In genomic region chr3:112365035-112365434, GRCh38 we compare ENCODE assay signal across 14 cellular contexts. TPM values are rescaled to one million over a fixed set of nuclear protein-coding genes. Genes with fewer than 3 reads are reported as not detected.
DNase-seq lines count a peak whose midpoint lies in the region; ATAC-seq, FAIRE-seq and TF ChIP-seq lines count a peak whose summit lies in the region.
"Had no signal": no experiment of that assay in that cellular context is flagged by ENCODE, and none has a peak within 500 bp of the region (broad histone marks: within the 10 kb centered on the region; RNA-seq: fewer than 3 reads in every experiment).

No MANE protein-coding gene starts in this region.

- H3K9me3 ChIP-seq in A549 (no peaks in the 10 kb centered on the region), hepatocyte (ENCODE audit: low read depth) (no peaks in the 10 kb centered on the region), Caco-2 (no peaks in the 10 kb centered on the region), body of pancreas (no peaks in the 10 kb centered on the region)
- H3K9me3 ChIP-seq: BLaER1 had no signal

- WGBS in A549 (ENCODE audit: missing lambda C conversion rate) = 3% methylated on average over 2 of the region's 2 CpGs
- 80% methylated on average over 2 of the region's 2 CpGs for WGBS in hepatocyte (ENCODE audit: low lambda C conversion rate, missing lambda C conversion rate)
- WGBS in body of pancreas, 2 donors = 45 to 60% methylated on average over 2 of the region's 2 CpGs

- H3K4me1 Mint-ChIP-seq in Caco-2 (ENCODE audit: low read depth, unreplicated experiment) = peaks cover 12% of the 10 kb centered on the region

- no peaks in the 10 kb centered on the region for H3K9me3 Mint-ChIP-seq in Caco-2 (ENCODE audit: unreplicated experiment)
- H3K9me3 Mint-ChIP-seq: immature natural killer cell had no signal

- no peak for DNase-seq in A549 (ENCODE audit: low read depth in 1 of 2, low spot score in 1 of 2)
- no peak for DNase-seq in hepatocyte (ENCODE audit: low spot score)
- DNase-seq in DMS153 (lab: John Stamatoyannopoulos, UW) = no peak
- DNase-seq in Caco-2 = no peak
- DNase-seq in NCI-H1417 (lab: John Stamatoyannopoulos, UW) = no peak
- DNase-seq in body of pancreas = no peak
- DNase-seq: activated T-cell treated with anti-CD3 and anti-CD28 coated beads, Interleukin-2, amount 50 U/mL, for 1 hour; GF-D8; immature natural killer cell; small intestine had no signal

- no peak for TF ChIP-seq POLR2A in A549 (IDR thresholded peaks at IDR 0.05; ENCODE audit: low read length)
- TF ChIP-seq POLR2A in body of pancreas (IDR thresholded peaks at IDR 0.05) = no peak

- H3K27me3 ChIP-seq in KMS-11 (ENCODE audit: insufficient read depth, low read depth) = no peaks in the 10 kb centered on the region
- no peaks in the 10 kb centered on the region for H3K27me3 ChIP-seq in hepatocyte
- H3K27me3 ChIP-seq in Caco-2 (replicated peaks; ENCODE audit: control insufficient read depth, insufficient read depth, low read length) = no peaks in the 10 kb centered on the region; the same call in 1 of the 2 replicates
- H3K27me3 ChIP-seq in body of pancreas = no peaks in the 10 kb centered on the region
- H3K27me3 ChIP-seq: BLaER1 had no signal

- H3K27ac Mint-ChIP-seq in Caco-2 (ENCODE audit: unreplicated experiment) = no peak overlapping the region

- H3K4me3 ChIP-seq in A549 = no peak overlapping the region
- peak overlapping the region; percentile 71 for H3K4me3 ChIP-seq in KMS-11 (IDR thresholded peaks at IDR 0.05; ENCODE audit: insufficient read depth, low read depth, low read length)
- no peak overlapping the region for H3K4me3 ChIP-seq in hepatocyte
- H3K4me3 ChIP-seq in Caco-2 (ENCODE audit: low read depth, low read length) = no peak overlapping the region
- no peak overlapping the region for H3K4me3 ChIP-seq in body of pancreas
- H3K4me3 ChIP-seq: BLaER1 had no signal

- H2AFZ ChIP-seq in KMS-11 (ENCODE audit: low read depth) = peak overlapping the region; percentile 39
- H2AFZ ChIP-seq in hepatocyte = no peak overlapping the region

- TF ChIP-seq EP300 in A549 (IDR thresholded peaks at IDR 0.05) = no peak

- intact Hi-C loops in Caco-2 (cut with micrococcal nuclease; ENCODE audit: unreplicated experiment) = no loop called here
- intact Hi-C loops in body of pancreas (cut with DNase I) = no loop called here

- H3K27ac ChIP-seq in A549 (no peak overlapping the region), KMS-11 (peak overlapping the region; percentile 49), hepatocyte (peak overlapping the region; percentile 14), body of pancreas (no peak overlapping the region)
- H3K27ac ChIP-seq: BLaER1, RWPE1 had no signal

- H3K4me3 Mint-ChIP-seq in Caco-2 (ENCODE audit: unreplicated experiment) = no peak overlapping the region

- no TSS peak for BruUV-seq in Caco-2 (replicated peaks; lab: Mats Ljungman, UMichigan)

- no peaks in the 10 kb centered on the region for H3K27me3 Mint-ChIP-seq in Caco-2 (ENCODE audit: insufficient read depth, unreplicated experiment)

- no peak for FAIRE-seq in A549 (lab: Jason Lieb, UNC)
- FAIRE-seq: small intestine had no signal

- TF ChIP-seq CTCF in A549 (IDR thresholded peaks at IDR 0.05) (no peak), KMS-11 (conservative IDR thresholded peaks at IDR 0.05; ENCODE audit: low read depth, low read length) (no peak), hepatocyte (IDR thresholded peaks at IDR 0.05; ENCODE audit: poor library complexity) (no peak), Caco-2 (IDR thresholded peaks at IDR 0.05; ENCODE audit: insufficient read depth in 1 of 2, low read depth in 1 of 2, low read length in 1 of 2, severe bottlenecking in 1 of 2, unreplicated experiment in 1 of 2) (no peak), body of pancreas (IDR thresholded peaks at IDR 0.05) (no peak)

- no peaks in the 10 kb centered on the region for H4K20me1 ChIP-seq in KMS-11 (ENCODE audit: insufficient read depth)
- no peaks in the 10 kb centered on the region for H4K20me1 ChIP-seq in hepatocyte (ENCODE audit: insufficient read depth, poor library complexity, severe bottlenecking)
- H4K20me1 ChIP-seq: BLaER1 had no signal

- no peaks in the 10 kb centered on the region for H3K36me3 Mint-ChIP-seq in Caco-2 (ENCODE audit: insufficient read depth, unreplicated experiment)
- H3K36me3 Mint-ChIP-seq: immature natural killer cell had no signal

- H3K36me3 ChIP-seq in KMS-11 (ENCODE audit: insufficient read depth) = no peaks in the 10 kb centered on the region
- H3K36me3 ChIP-seq in hepatocyte (replicated peaks; ENCODE audit: insufficient read depth, low read depth) = no peaks in the 10 kb centered on the region
- H3K36me3 ChIP-seq in Caco-2 (ENCODE audit: control insufficient read depth, insufficient read depth, low read length) = no peaks in the 10 kb centered on the region
- no peaks in the 10 kb centered on the region for H3K36me3 ChIP-seq in body of pancreas (replicated peaks in 1 of 2; ENCODE audit: insufficient read depth in 1 of 2, low read depth in 2 of 2)
- H3K36me3 ChIP-seq: BLaER1 had no signal

- H3K9me2 ChIP-seq in hepatocyte (replicated peaks; ENCODE audit: insufficient read depth) = no peaks in the 10 kb centered on the region

- ATAC-seq in A549 (no peak), GM18861 (IDR thresholded peaks at IDR 0.05; ENCODE audit: unreplicated experiment) (peak; percentile 49), body of pancreas (no peak)

- CTCF ChIA-PET in A549 (lab: Yijun Ruan, JAX) = no interaction called here
- CTCF ChIA-PET in Caco-2 (lab: Charles Lee) = no interaction called here

- POLR2A ChIA-PET in A549 (lab: Yijun Ruan, JAX) = no interaction called here
- POLR2A ChIA-PET in Caco-2 (lab: Charles Lee) = no interaction called here

- no peak for TF ChIP-seq RAD21 in A549 (conservative IDR thresholded peaks at IDR 0.05 in 1 of 2, IDR thresholded peaks at IDR 0.05 in 1 of 2)

- H3K4me1 ChIP-seq in A549 = peaks cover 9% of the 10 kb centered on the region; the same call in 2 of the 3 replicates
- peaks cover 37% of the 10 kb centered on the region for H3K4me1 ChIP-seq in KMS-11 (ENCODE audit: low read depth, poor library complexity, severe bottlenecking)
- H3K4me1 ChIP-seq in hepatocyte (ENCODE audit: insufficient read depth) = no peaks in the 10 kb centered on the region
- peaks cover 12% of the 10 kb centered on the region for H3K4me1 ChIP-seq in Caco-2
- no peaks in the 10 kb centered on the region for H3K4me1 ChIP-seq in body of pancreas
- H3K4me1 ChIP-seq: BLaER1 had no signal

- no peak overlapping the region for H3K9ac ChIP-seq in KMS-11
- H3K9ac ChIP-seq: BLaER1 had no signal

- H3K4me2 ChIP-seq in A549 (peak overlapping the region; percentile 33; the same call in 1 of the 3 replicates), KMS-11 (peak overlapping the region; percentile 69), hepatocyte (no peak overlapping the region)
- H3K4me2 ChIP-seq: BLaER1 had no signal

- no peaks in the 10 kb centered on the region for H3K79me2 ChIP-seq in KMS-11 (ENCODE audit: insufficient read depth, low read depth)
- no peaks in the 10 kb centered on the region for H3K79me2 ChIP-seq in hepatocyte

TF ChIP-seq in A549, 52 proteins besides CTCF, POLR2A, EP300 and RAD21:
- no peak for TF ChIP-seq FOSL2 (IDR thresholded peaks at IDR 0.05)
- TF ChIP-seq FOSL2 (CRISPR knock-in tag; IDR thresholded peaks at IDR 0.05) = 0 out of 2 replicates have a peak, but pooled peaks have one; percentile 16
- TF ChIP-seq REST (IDR thresholded peaks at IDR 0.05) = no peak

RNA-seq across cellular contexts. Expression of gene CD200, which starts 32.1 kb away (rescaled TPM):
- not detected in 2 replicates for polyA plus RNA-seq in A549 (2011; rRNA removed)
- not detected in 2 replicates for polyA plus RNA-seq in A549 (2012; cell fraction: cytosol; rRNA removed)
- not detected in 2 replicates for polyA plus RNA-seq in A549 (2012; cell fraction: nucleus; rRNA removed)
- not detected in 3 replicates for polyA plus RNA-seq in A549 (2017; fragmentation: RNase III; extraction: RNeasy Plus Mini Kit Qiagen cat#74134 plus additional on column Dnase treatment)
- not detected in 2 replicates for polyA minus RNA-seq in A549 (2011; rRNA and poly(A)+ RNA removed)
- total RNA-seq in hepatocyte = 6.7 and 12.6 TPM in 2 replicates
- polyA plus RNA-seq in hepatocyte = 14.2 and 16.8 TPM in 2 replicates
- total RNA-seq in Caco-2 (2022) = 0.45 and 0.51 TPM in 2 replicates
- total RNA-seq in body of pancreas = 1 to 10 TPM; 2.0 to 2.6 TPM

Comparison
In these comparisons a context has a peak if more than half of its experiments do, and no peak if none do; other contexts are left out.
1. H3K27ac ChIP-seq: peak in KMS-11 (single experiment) and hepatocyte (single experiment); none in A549 (0 of 2) and body of pancreas (0 of 4).